In the genomic region with DNA sequence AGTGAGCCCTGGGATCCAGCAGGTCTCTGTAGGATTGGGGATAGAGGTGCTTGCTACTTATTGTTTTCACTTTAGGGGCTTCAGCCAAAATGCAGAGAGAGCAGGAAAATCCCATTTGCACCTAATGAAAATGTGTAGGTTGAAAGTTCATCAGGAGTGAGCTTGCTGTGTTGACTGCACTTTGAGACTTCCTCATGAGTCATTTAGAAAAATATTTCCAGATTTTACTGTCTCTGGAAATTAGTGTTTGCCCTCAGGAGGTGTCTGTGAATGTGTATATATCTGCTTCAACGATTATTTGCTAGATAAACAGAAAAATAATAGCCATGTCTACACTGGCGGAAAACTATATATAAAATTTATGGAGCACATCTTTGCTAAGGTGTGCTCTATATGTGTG, we compare ENCODE assay signal across 2 cellular contexts.
A peak's percentile ranks its signal among the peaks of the same experiment; 100 is the strongest.
TF ChIP-seq lines count a peak whose summit lies in the region.

No MANE protein-coding gene starts in this region.

TF ChIP-seq in IMR-90, 13 proteins besides CTCF, POLR2A, EP300 and RAD21:
- TF ChIP-seq CHD1 (IDR thresholded peaks at IDR 0.05; ENCODE audit: low read depth, low read length) (no peak), MAZ (IDR thresholded peaks at IDR 0.05; ENCODE audit: borderline replicate concordance, low read depth, low read length) (no peak), FOS (IDR thresholded peaks at IDR 0.05; ENCODE audit: low read depth, low read length) (no peak), CEBPB (IDR thresholded peaks at IDR 0.05; ENCODE audit: low read depth, low read length) (no peak), SMC3 (IDR thresholded peaks at IDR 0.05; ENCODE audit: low read depth, low read length) (no peak), RFX5 (IDR thresholded peaks at IDR 0.05; ENCODE audit: low read depth, low read length) (no peak), NFE2L2 (IDR thresholded peaks at IDR 0.05; ENCODE audit: low read depth, low read length) (no peak), BHLHE40 (IDR thresholded peaks at IDR 0.05; ENCODE audit: low read depth, low read length) (no peak)
- TF ChIP-seq, protein P1, sequence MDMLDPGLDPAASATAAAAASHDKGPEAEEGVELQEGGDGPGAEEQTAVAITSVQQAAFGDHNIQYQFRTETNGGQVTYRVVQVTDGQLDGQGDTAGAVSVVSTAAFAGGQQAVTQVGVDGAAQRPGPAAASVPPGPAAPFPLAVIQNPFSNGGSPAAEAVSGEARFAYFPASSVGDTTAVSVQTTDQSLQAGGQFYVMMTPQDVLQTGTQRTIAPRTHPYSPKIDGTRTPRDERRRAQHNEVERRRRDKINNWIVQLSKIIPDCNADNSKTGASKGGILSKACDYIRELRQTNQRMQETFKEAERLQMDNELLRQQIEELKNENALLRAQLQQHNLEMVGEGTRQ (IDR thresholded peaks at IDR 0.05; ENCODE audit: low read depth, low read length) = no peak
- TF ChIP-seq, protein P2, sequence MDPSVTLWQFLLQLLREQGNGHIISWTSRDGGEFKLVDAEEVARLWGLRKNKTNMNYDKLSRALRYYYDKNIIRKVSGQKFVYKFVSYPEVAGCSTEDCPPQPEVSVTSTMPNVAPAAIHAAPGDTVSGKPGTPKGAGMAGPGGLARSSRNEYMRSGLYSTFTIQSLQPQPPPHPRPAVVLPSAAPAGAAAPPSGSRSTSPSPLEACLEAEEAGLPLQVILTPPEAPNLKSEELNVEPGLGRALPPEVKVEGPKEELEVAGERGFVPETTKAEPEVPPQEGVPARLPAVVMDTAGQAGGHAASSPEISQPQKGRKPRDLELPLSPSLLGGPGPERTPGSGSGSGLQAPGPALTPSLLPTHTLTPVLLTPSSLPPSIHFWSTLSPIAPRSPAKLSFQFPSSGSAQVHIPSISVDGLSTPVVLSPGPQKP (IDR thresholded peaks at IDR 0.05; ENCODE audit: borderline replicate concordance, low read depth, low read length) = no peak
TF ChIP-seq in IMR-90: peak in this region for 0.

TF ChIP-seq in HepG2, 621 proteins besides CTCF, POLR2A, EP300 and RAD21 (continues in another document):
- TF ChIP-seq SOX13 (IDR thresholded peaks at IDR 0.05) (no peak), SOX13 (CRISPR knock-in tag; conservative IDR thresholded peaks at IDR 0.05 in 1 of 2, IDR thresholded peaks at IDR 0.05 in 1 of 2) (no peak), ZFP41 (CRISPR knock-in tag; IDR thresholded peaks at IDR 0.05; ENCODE audit: borderline replicate concordance) (no peak), ZNF746 (CRISPR knock-in tag; IDR thresholded peaks at IDR 0.05) (no peak), RARA (CRISPR knock-in tag; IDR thresholded peaks at IDR 0.05) (peak; percentile 59), ARHGAP35 (CRISPR knock-in tag; IDR thresholded peaks at IDR 0.05; ENCODE audit: borderline replicate concordance) (no peak), ZNF652 (CRISPR knock-in tag; IDR thresholded peaks at IDR 0.05; ENCODE audit: borderline replicate concordance, low read depth) (no peak), ZEB1 (IDR thresholded peaks at IDR 0.05; ENCODE audit: insufficient replicate concordance, low read depth) (no peak), NFATC3 (CRISPR knock-in tag; IDR thresholded peaks at IDR 0.05) (no peak), NFE2L2 (IDR thresholded peaks at IDR 0.05; ENCODE audit: low read length) (no peak), PHF20 (CRISPR knock-in tag; IDR thresholded peaks at IDR 0.05) (no peak), ZMYM4 (CRISPR knock-in tag; IDR thresholded peaks at IDR 0.05) (no peak), IRF2 (CRISPR knock-in tag; IDR thresholded peaks at IDR 0.05) (no peak), CAMTA2 (CRISPR knock-in tag; IDR thresholded peaks at IDR 0.05; ENCODE audit: borderline replicate concordance) (no peak), ZNF530 (CRISPR knock-in tag; IDR thresholded peaks at IDR 0.05; ENCODE audit: low read depth) (no peak), GATAD2A (CRISPR knock-in tag; IDR thresholded peaks at IDR 0.05) (no peak), PCBP1 (IDR thresholded peaks at IDR 0.05; ENCODE audit: borderline replicate concordance, low read depth, low read length) (no peak), ZSCAN29 (CRISPR knock-in tag; conservative IDR thresholded peaks at IDR 0.05) (no peak), TBX2 (CRISPR knock-in tag; IDR thresholded peaks at IDR 0.05; ENCODE audit: borderline replicate concordance) (peak; percentile 16; the same call in 1 of the 2 replicates), HMG20B (CRISPR knock-in tag; conservative IDR thresholded peaks at IDR 0.05) (no peak), ZNF816 (CRISPR knock-in tag; IDR thresholded peaks at IDR 0.05; ENCODE audit: borderline replicate concordance) (no peak), MBNL3 (CRISPR knock-in tag; conservative IDR thresholded peaks at IDR 0.05) (no peak), ZNF768 (CRISPR knock-in tag; IDR thresholded peaks at IDR 0.05) (no peak), FOSL1 (CRISPR knock-in tag; IDR thresholded peaks at IDR 0.05; ENCODE audit: borderline replicate concordance) (peak; percentile 66; the same call in 1 of the 2 replicates), ZSCAN9 (CRISPR knock-in tag; IDR thresholded peaks at IDR 0.05; ENCODE audit: borderline replicate concordance) (no peak), LCORL (IDR thresholded peaks at IDR 0.05) (no peak), LCORL (CRISPR knock-in tag; IDR thresholded peaks at IDR 0.05) (peak; percentile 46; the same call in 1 of the 2 replicates)
- TF ChIP-seq, protein P3, sequence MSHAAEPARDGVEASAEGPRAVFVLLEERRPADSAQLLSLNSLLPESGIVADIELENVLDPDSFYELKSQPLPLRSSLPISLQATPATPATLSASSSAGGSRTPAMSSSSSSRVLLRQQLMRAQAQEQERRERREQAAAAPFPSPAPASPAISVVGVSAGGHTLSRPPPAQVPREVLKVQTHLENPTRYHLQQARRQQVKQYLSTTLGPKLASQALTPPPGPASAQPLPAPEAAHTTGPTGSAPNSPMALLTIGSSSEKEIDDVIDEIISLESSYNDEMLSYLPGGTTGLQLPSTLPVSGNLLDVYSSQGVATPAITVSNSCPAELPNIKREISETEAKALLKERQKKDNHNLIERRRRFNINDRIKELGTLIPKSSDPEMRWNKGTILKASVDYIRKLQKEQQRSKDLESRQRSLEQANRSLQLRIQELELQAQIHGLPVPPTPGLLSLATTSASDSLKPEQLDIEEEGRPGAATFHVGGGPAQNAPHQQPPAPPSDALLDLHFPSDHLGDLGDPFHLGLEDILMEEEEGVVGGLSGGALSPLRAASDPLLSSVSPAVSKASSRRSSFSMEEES (CRISPR knock-in tag; IDR thresholded peaks at IDR 0.05) = no peak
- TF ChIP-seq, protein P4, sequence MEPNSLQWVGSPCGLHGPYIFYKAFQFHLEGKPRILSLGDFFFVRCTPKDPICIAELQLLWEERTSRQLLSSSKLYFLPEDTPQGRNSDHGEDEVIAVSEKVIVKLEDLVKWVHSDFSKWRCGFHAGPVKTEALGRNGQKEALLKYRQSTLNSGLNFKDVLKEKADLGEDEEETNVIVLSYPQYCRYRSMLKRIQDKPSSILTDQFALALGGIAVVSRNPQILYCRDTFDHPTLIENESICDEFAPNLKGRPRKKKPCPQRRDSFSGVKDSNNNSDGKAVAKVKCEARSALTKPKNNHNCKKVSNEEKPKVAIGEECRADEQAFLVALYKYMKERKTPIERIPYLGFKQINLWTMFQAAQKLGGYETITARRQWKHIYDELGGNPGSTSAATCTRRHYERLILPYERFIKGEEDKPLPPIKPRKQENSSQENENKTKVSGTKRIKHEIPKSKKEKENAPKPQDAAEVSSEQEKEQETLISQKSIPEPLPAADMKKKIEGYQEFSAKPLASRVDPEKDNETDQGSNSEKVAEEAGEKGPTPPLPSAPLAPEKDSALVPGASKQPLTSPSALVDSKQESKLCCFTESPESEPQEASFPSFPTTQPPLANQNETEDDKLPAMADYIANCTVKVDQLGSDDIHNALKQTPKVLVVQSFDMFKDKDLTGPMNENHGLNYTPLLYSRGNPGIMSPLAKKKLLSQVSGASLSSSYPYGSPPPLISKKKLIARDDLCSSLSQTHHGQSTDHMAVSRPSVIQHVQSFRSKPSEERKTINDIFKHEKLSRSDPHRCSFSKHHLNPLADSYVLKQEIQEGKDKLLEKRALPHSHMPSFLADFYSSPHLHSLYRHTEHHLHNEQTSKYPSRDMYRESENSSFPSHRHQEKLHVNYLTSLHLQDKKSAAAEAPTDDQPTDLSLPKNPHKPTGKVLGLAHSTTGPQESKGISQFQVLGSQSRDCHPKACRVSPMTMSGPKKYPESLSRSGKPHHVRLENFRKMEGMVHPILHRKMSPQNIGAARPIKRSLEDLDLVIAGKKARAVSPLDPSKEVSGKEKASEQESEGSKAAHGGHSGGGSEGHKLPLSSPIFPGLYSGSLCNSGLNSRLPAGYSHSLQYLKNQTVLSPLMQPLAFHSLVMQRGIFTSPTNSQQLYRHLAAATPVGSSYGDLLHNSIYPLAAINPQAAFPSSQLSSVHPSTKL (CRISPR knock-in tag; IDR thresholded peaks at IDR 0.05) = peak; percentile 47
- TF ChIP-seq, protein P5, sequence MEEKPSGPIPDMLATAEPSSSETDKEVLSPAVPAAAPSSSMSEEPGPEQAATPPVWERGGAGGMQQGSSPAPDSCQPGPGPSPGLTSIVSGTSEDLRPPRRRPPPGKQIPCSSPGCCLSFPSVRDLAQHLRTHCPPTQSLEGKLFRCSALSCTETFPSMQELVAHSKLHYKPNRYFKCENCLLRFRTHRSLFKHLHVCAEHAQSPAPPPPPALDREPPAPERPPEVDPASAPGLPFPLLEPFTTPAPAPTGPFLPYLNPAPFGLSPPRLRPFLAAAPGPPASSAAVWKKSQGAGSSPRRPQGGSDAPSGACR (CRISPR knock-in tag; IDR thresholded peaks at IDR 0.05) = no peak
- TF ChIP-seq, protein P6, sequence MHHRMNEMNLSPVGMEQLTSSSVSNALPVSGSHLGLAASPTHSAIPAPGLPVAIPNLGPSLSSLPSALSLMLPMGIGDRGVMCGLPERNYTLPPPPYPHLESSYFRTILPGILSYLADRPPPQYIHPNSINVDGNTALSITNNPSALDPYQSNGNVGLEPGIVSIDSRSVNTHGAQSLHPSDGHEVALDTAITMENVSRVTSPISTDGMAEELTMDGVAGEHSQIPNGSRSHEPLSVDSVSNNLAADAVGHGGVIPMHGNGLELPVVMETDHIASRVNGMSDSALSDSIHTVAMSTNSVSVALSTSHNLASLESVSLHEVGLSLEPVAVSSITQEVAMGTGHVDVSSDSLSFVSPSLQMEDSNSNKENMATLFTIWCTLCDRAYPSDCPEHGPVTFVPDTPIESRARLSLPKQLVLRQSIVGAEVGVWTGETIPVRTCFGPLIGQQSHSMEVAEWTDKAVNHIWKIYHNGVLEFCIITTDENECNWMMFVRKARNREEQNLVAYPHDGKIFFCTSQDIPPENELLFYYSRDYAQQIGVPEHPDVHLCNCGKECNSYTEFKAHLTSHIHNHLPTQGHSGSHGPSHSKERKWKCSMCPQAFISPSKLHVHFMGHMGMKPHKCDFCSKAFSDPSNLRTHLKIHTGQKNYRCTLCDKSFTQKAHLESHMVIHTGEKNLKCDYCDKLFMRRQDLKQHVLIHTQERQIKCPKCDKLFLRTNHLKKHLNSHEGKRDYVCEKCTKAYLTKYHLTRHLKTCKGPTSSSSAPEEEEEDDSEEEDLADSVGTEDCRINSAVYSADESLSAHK (CRISPR knock-in tag; IDR thresholded peaks at IDR 0.05; ENCODE audit: borderline replicate concordance) = no peak
- TF ChIP-seq, protein P7, sequence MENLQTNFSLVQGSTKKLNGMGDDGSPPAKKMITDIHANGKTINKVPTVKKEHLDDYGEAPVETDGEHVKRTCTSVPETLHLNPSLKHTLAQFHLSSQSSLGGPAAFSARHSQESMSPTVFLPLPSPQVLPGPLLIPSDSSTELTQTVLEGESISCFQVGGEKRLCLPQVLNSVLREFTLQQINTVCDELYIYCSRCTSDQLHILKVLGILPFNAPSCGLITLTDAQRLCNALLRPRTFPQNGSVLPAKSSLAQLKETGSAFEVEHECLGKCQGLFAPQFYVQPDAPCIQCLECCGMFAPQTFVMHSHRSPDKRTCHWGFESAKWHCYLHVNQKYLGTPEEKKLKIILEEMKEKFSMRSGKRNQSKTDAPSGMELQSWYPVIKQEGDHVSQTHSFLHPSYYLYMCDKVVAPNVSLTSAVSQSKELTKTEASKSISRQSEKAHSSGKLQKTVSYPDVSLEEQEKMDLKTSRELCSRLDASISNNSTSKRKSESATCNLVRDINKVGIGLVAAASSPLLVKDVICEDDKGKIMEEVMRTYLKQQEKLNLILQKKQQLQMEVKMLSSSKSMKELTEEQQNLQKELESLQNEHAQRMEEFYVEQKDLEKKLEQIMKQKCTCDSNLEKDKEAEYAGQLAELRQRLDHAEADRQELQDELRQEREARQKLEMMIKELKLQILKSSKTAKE (CRISPR knock-in tag; IDR thresholded peaks at IDR 0.05; ENCODE audit: borderline replicate concordance) = no peak
- TF ChIP-seq, protein P8, sequence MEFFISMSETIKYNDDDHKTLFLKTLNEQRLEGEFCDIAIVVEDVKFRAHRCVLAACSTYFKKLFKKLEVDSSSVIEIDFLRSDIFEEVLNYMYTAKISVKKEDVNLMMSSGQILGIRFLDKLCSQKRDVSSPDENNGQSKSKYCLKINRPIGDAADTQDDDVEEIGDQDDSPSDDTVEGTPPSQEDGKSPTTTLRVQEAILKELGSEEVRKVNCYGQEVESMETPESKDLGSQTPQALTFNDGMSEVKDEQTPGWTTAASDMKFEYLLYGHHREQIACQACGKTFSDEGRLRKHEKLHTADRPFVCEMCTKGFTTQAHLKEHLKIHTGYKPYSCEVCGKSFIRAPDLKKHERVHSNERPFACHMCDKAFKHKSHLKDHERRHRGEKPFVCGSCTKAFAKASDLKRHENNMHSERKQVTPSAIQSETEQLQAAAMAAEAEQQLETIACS (CRISPR knock-in tag; IDR thresholded peaks at IDR 0.05) = no peak
- TF ChIP-seq, protein P9, sequence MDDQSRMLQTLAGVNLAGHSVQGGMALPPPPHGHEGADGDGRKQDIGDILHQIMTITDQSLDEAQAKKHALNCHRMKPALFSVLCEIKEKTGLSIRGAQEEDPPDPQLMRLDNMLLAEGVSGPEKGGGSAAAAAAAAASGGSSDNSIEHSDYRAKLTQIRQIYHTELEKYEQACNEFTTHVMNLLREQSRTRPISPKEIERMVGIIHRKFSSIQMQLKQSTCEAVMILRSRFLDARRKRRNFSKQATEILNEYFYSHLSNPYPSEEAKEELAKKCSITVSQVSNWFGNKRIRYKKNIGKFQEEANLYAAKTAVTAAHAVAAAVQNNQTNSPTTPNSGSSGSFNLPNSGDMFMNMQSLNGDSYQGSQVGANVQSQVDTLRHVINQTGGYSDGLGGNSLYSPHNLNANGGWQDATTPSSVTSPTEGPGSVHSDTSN (CRISPR knock-in tag; IDR thresholded peaks at IDR 0.05; ENCODE audit: borderline replicate concordance) = no peak
- TF ChIP-seq, protein P10, sequence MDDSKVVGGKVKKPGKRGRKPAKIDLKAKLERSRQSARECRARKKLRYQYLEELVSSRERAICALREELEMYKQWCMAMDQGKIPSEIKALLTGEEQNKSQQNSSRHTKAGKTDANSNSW (CRISPR knock-in tag; IDR thresholded peaks at IDR 0.05; ENCODE audit: borderline replicate concordance) = no peak
